In genomic region chr10:32960022-32960421, GRCh38 we compare ENCODE assay signal across 1 cellular context.
TF ChIP-seq lines count a peak whose summit lies in the region.

No MANE protein-coding gene starts in this region.

TF ChIP-seq in GM12878, 131 proteins besides CTCF, POLR2A, EP300 and RAD21 (continued from another document):
- no peak for TF ChIP-seq CUX1 (IDR thresholded peaks at IDR 0.05; ENCODE audit: insufficient replicate concordance, low read depth, low read length)
- no peak for TF ChIP-seq ZBTB40 (IDR thresholded peaks at IDR 0.05; ENCODE audit: borderline replicate concordance)
- no peak for TF ChIP-seq YBX1 (IDR thresholded peaks at IDR 0.05)
- no peak for TF ChIP-seq CBFB (IDR thresholded peaks at IDR 0.05; ENCODE audit: low read depth)
- no peak for TF ChIP-seq SUZ12 (IDR thresholded peaks at IDR 0.05; ENCODE audit: unreplicated experiment)
- no peak for TF ChIP-seq NFIC (IDR thresholded peaks at IDR 0.05; ENCODE audit: low read depth, low read length)
- TF ChIP-seq STAT1 (conservative IDR thresholded peaks at IDR 0.05), result no peak
- TF ChIP-seq ZNF274 (IDR thresholded peaks at IDR 0.05; ENCODE audit: insufficient read depth, insufficient read length), result no peak
- TF ChIP-seq HCFC1 (IDR thresholded peaks at IDR 0.05; ENCODE audit: low read length), result no peak
- no peak for TF ChIP-seq ZSCAN29 (IDR thresholded peaks at IDR 0.05)
- TF ChIP-seq BHLHE40 (IDR thresholded peaks at IDR 0.05; ENCODE audit: borderline replicate concordance in 1 of 2, low read depth in 2 of 2, low read length in 1 of 2), result no peak
- TF ChIP-seq BACH1 (IDR thresholded peaks at IDR 0.05; ENCODE audit: borderline replicate concordance), result no peak
- no peak for TF ChIP-seq IRF5 (IDR thresholded peaks at IDR 0.05; ENCODE audit: borderline replicate concordance)
- no peak for TF ChIP-seq JUNB (IDR thresholded peaks at IDR 0.05)
